Comparison of ENCODE assay signal across 2 cellular contexts in genomic region chr6:133951881-133952814, GRCh38.
TF ChIP-seq lines count a peak whose summit lies in the region.

No MANE protein-coding gene starts in this region.

TF ChIP-seq in HEK293, 187 proteins besides CTCF, POLR2A, EP300 and RAD21 (continued from another document and continues in another):
- TF ChIP-seq ZNF26 (tag by site-specific recombination; IDR thresholded peaks at IDR 0.05) = no peak
- TF ChIP-seq KLF8 (tag by site-specific recombination; IDR thresholded peaks at IDR 0.05) = peak; percentile 70; the same call in 1 of the 2 replicates
- 0 out of 2 replicates have a peak, but pooled peaks have one; percentile 51 for TF ChIP-seq ZNF610 (tag by site-specific recombination; IDR thresholded peaks at IDR 0.05; ENCODE audit: borderline replicate concordance)
- TF ChIP-seq, protein P1, sequence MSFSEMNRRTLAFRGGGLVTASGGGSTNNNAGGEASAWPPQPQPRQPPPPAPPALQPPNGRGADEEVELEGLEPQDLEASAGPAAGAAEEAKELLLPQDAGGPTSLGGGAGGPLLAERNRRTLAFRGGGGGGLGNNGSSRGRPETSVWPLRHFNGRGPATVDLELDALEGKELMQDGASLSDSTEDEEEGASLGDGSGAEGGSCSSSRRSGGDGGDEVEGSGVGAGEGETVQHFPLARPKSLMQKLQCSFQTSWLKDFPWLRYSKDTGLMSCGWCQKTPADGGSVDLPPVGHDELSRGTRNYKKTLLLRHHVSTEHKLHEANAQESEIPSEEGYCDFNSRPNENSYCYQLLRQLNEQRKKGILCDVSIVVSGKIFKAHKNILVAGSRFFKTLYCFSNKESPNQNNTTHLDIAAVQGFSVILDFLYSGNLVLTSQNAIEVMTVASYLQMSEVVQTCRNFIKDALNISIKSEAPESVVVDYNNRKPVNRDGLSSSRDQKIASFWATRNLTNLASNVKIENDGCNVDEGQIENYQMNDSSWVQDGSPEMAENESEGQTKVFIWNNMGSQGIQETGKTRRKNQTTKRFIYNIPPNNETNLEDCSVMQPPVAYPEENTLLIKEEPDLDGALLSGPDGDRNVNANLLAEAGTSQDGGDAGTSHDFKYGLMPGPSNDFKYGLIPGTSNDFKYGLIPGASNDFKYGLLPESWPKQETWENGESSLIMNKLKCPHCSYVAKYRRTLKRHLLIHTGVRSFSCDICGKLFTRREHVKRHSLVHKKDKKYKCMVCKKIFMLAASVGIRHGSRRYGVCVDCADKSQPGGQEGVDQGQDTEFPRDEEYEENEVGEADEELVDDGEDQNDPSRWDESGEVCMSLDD (tag by site-specific recombination; IDR thresholded peaks at IDR 0.05) = peak; percentile 78
- TF ChIP-seq ZNF654 (tag by site-specific recombination; IDR thresholded peaks at IDR 0.05; ENCODE audit: low read depth) = no peak
- peak; percentile 88 for TF ChIP-seq ZBTB8A (tag by site-specific recombination; IDR thresholded peaks at IDR 0.05)
- TF ChIP-seq ZNF670 (tag by site-specific recombination; IDR thresholded peaks at IDR 0.05; ENCODE audit: low read depth) = no peak
- TF ChIP-seq REPIN1 (tag by site-specific recombination; IDR thresholded peaks at IDR 0.05; ENCODE audit: low read depth) = no peak
- TF ChIP-seq ZNF580 (tag by site-specific recombination; IDR thresholded peaks at IDR 0.05) = no peak
- TF ChIP-seq, protein P2, sequence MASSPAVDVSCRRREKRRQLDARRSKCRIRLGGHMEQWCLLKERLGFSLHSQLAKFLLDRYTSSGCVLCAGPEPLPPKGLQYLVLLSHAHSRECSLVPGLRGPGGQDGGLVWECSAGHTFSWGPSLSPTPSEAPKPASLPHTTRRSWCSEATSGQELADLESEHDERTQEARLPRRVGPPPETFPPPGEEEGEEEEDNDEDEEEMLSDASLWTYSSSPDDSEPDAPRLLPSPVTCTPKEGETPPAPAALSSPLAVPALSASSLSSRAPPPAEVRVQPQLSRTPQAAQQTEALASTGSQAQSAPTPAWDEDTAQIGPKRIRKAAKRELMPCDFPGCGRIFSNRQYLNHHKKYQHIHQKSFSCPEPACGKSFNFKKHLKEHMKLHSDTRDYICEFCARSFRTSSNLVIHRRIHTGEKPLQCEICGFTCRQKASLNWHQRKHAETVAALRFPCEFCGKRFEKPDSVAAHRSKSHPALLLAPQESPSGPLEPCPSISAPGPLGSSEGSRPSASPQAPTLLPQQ (tag by site-specific recombination; IDR thresholded peaks at IDR 0.05) = peak; percentile 69; the same call in 1 of the 2 replicates
- TF ChIP-seq, protein P3, sequence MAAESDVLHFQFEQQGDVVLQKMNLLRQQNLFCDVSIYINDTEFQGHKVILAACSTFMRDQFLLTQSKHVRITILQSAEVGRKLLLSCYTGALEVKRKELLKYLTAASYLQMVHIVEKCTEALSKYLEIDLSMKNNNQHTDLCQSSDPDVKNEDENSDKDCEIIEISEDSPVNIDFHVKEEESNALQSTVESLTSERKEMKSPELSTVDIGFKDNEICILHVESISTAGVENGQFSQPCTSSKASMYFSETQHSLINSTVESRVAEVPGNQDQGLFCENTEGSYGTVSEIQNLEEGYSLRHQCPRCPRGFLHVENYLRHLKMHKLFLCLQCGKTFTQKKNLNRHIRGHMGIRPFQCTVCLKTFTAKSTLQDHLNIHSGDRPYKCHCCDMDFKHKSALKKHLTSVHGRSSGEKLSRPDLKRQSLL (tag by site-specific recombination; IDR thresholded peaks at IDR 0.05) = no peak
- TF ChIP-seq YY2 (tag by site-specific recombination; IDR thresholded peaks at IDR 0.05) = peak; percentile 29; the same call in 1 of the 2 replicates
- peak; percentile 34; the same call in 1 of the 2 replicates for TF ChIP-seq KLF9 (tag by site-specific recombination; IDR thresholded peaks at IDR 0.05; ENCODE audit: low read depth)
- peak; percentile 65; the same call in 1 of the 2 replicates for TF ChIP-seq ZNF777 (tag by site-specific recombination; IDR thresholded peaks at IDR 0.05; ENCODE audit: borderline replicate concordance)
- no peak for TF ChIP-seq ZNF624 (tag by site-specific recombination; IDR thresholded peaks at IDR 0.05)
- TF ChIP-seq ZBTB7A (tag by site-specific recombination; IDR thresholded peaks at IDR 0.05; ENCODE audit: low read depth) = 0 out of 2 replicates have a peak, but pooled peaks have one; percentile 61
- peak; percentile 53 for TF ChIP-seq ZFHX2 (tag by site-specific recombination; conservative IDR thresholded peaks at IDR 0.05)
- TF ChIP-seq ZNF785 (tag by site-specific recombination; IDR thresholded peaks at IDR 0.05) = peak; percentile 80
- no peak for TF ChIP-seq ZNF530 (tag by site-specific recombination; IDR thresholded peaks at IDR 0.05; ENCODE audit: low read depth)
- no peak for TF ChIP-seq SCRT1 (tag by site-specific recombination; IDR thresholded peaks at IDR 0.05; ENCODE audit: borderline replicate concordance)
- TF ChIP-seq GLIS1 (tag by site-specific recombination; IDR thresholded peaks at IDR 0.05) = peak; percentile 35; the same call in 1 of the 2 replicates

TF ChIP-seq in GM12878, 131 proteins besides CTCF, POLR2A, EP300 and RAD21 (continued from another document):
- TF ChIP-seq BCL3 (IDR thresholded peaks at IDR 0.05; ENCODE audit: borderline replicate concordance, insufficient read depth, low read depth, low read length, poor library complexity, severe bottlenecking) = no peak
- peak; percentile 64 for TF ChIP-seq MXI1 (IDR thresholded peaks at IDR 0.05; ENCODE audit: low read depth, low read length)
